ENCODE assay signal across 11 cellular contexts in genomic region chr1:116763116-116763786, GRCh38. TPM values are rescaled to one million over a fixed set of nuclear protein-coding genes. Genes with fewer than 3 reads are reported as not detected.
DNase-seq lines count a peak whose midpoint lies in the region; ATAC-seq and TF ChIP-seq lines count a peak whose summit lies in the region.
"Had no signal": no experiment of that assay in that cellular context is flagged by ENCODE, and none has a peak within 500 bp of the region (broad histone marks: within the 10 kb centered on the region; RNA-seq: fewer than 3 reads in every experiment).

No MANE protein-coding gene starts in this region.

- TF ChIP-seq POLR2A in esophagus squamous epithelium (IDR thresholded peaks at IDR 0.05), result no peak

- peaks cover 99% of the 10 kb centered on the region for H3K36me3 Mint-ChIP-seq in activated CD8-positive, alpha-beta T cell treated with anti-CD3 and anti-CD28 coated beads for 36 hours (ENCODE audit: low read depth)

- intact Hi-C loops in activated CD8-positive, alpha-beta T cell treated with anti-CD3 and anti-CD28 coated beads for 36 hours (cut with micrococcal nuclease), result loop anchor here (5.0 kb wide), 2 partner anchors 36 to 299 kb away; partner anchors contain the start of gene TTF2
- intact Hi-C loops in esophagus squamous epithelium (cut with DNase I), result no loop called here

- H3K36me3 ChIP-seq in KOPT-K1 (ENCODE audit: insufficient read depth, low read length) (peaks cover 78% of the 10 kb centered on the region), esophagus squamous epithelium (no peaks in the 10 kb centered on the region), skeletal muscle tissue (ENCODE audit: control insufficient read depth in 3 of 3, insufficient read depth in 3 of 3, low read length in 3 of 3) (no peaks in the 10 kb centered on the region)
- H3K36me3 ChIP-seq: upper lobe of right lung had no signal

- peak; percentile 48 for ATAC-seq in activated CD8-positive, alpha-beta T cell treated with anti-CD3 and anti-CD28 coated beads for 36 hours
- ATAC-seq in HG03045 (IDR thresholded peaks at IDR 0.05; ENCODE audit: unreplicated experiment) (no peak), HG02588 (IDR thresholded peaks at IDR 0.05; ENCODE audit: unreplicated experiment) (no peak)

- H3K9me3 Mint-ChIP-seq in activated CD8-positive, alpha-beta T cell treated with anti-CD3 and anti-CD28 coated beads for 36 hours, result peaks cover 1% of the 10 kb centered on the region

- H3K4me1 Mint-ChIP-seq in activated CD8-positive, alpha-beta T cell treated with anti-CD3 and anti-CD28 coated beads for 36 hours (ENCODE audit: low read depth), result peaks cover 76% of the 10 kb centered on the region

- H3K4me3 ChIP-seq in esophagus squamous epithelium (no peak overlapping the region), skeletal muscle tissue (ENCODE audit: low read length in 3 of 3) (no peak overlapping the region)
- H3K4me3 ChIP-seq: upper lobe of right lung had no signal

- peak overlapping the region; percentile 98 for H3K4me3 Mint-ChIP-seq in activated CD8-positive, alpha-beta T cell treated with anti-CD3 and anti-CD28 coated beads for 36 hours

- no peaks in the 10 kb centered on the region for H3K27me3 Mint-ChIP-seq in activated CD8-positive, alpha-beta T cell treated with anti-CD3 and anti-CD28 coated beads for 36 hours

- CTCF ChIA-PET in activated CD8-positive, alpha-beta T cell treated with anti-CD3 and anti-CD28 coated beads for 36 hours (lab: Charles Lee), result interaction anchor here (0.8 to 12.5 kb wide), 16 partner anchors 10 to 296 kb away, joined by 3 to 167 read pairs (median 10); partner anchors contain the start of genes CD2 and TTF2

- H3K27me3 ChIP-seq in esophagus squamous epithelium, result no peaks in the 10 kb centered on the region
- no peaks in the 10 kb centered on the region for H3K27me3 ChIP-seq in skeletal muscle tissue (ENCODE audit: control insufficient read depth in 3 of 3, insufficient read depth in 3 of 3, low read length in 3 of 3)
- H3K27me3 ChIP-seq: upper lobe of right lung had no signal

- DNase-seq in activated CD8-positive, alpha-beta T cell treated with anti-CD3 and anti-CD28 coated beads for 36 hours, result peak; percentile 86
- DNase-seq in esophagus squamous epithelium (lab: John Stamatoyannopoulos, UW) (no peak), NCI-H1930 (lab: John Stamatoyannopoulos, UW) (no peak), NCI-H2171 (lab: John Stamatoyannopoulos, UW) (no peak)
- DNase-seq: NCI-H1694 treated with DMSO at 0.1 percent for 48 hours, upper lobe of right lung had no signal

- H3K4me1 ChIP-seq in esophagus squamous epithelium (peaks cover 0 to 32% (median 0%) of the 10 kb centered on the region in 3 donors), skeletal muscle tissue (ENCODE audit: control insufficient read depth in 3 of 3, insufficient read depth in 3 of 3, low read length in 3 of 3) (peaks cover 0 to 4% (median 0%) of the 10 kb centered on the region in 3 donors)
- H3K4me1 ChIP-seq: upper lobe of right lung had no signal

- POLR2A ChIA-PET in activated CD8-positive, alpha-beta T cell treated with anti-CD3 and anti-CD28 coated beads for 36 hours (lab: Charles Lee), result interaction anchor here (0.9 to 18.7 kb wide), 15 partner anchors 10 to 314 kb away, joined by 3 to 850 read pairs (median 7); partner anchors contain the start of genes CD2 and TTF2

- H3K27ac Mint-ChIP-seq in activated CD8-positive, alpha-beta T cell treated with anti-CD3 and anti-CD28 coated beads for 36 hours, result peak overlapping the region; percentile 99

- no peak for TF ChIP-seq CTCF in activated CD8-positive, alpha-beta T cell treated with anti-CD3 and anti-CD28 coated beads for 36 hours (IDR thresholded peaks at IDR 0.05)
- no peak for TF ChIP-seq CTCF in esophagus squamous epithelium (IDR thresholded peaks at IDR 0.05)

- H3K9me3 ChIP-seq in KOPT-K1 (ENCODE audit: insufficient read depth, low read length, poor library complexity, severe bottlenecking), result no peaks in the 10 kb centered on the region
- H3K9me3 ChIP-seq in esophagus squamous epithelium, result no peaks in the 10 kb centered on the region
- H3K9me3 ChIP-seq in skeletal muscle tissue (ENCODE audit: control insufficient read depth in 3 of 3, low read length in 3 of 3), result no peaks in the 10 kb centered on the region
- H3K9me3 ChIP-seq: upper lobe of right lung had no signal

- 43 to 54% methylated on average over 4 of the region's 4 CpGs for WGBS in esophagus squamous epithelium, 2 donors

- H3K9ac ChIP-seq in skeletal muscle tissue (ENCODE audit: low read depth in 1 of 3, low read length in 3 of 3), result no peak overlapping the region

- H3K27ac ChIP-seq in KOPT-K1 (ENCODE audit: low read depth, low read length, poor library complexity, severe bottlenecking) (peak overlapping the region; percentile 99), esophagus squamous epithelium (peak overlapping the region in 3 of 4 donors; percentile 26 to 46 (median 39)), skeletal muscle tissue (ENCODE audit: low read depth, low read length) (peak overlapping the region; percentile 55)
- H3K27ac ChIP-seq: HL-60, upper lobe of right lung had no signal

RNA-seq across cellular contexts. Expression of gene CD2, which starts 9.0 kb away (rescaled TPM):
- total RNA-seq in activated CD8-positive, alpha-beta T cell treated with anti-CD3 and anti-CD28 coated beads for 36 hours, result 100 to 1,000 TPM; 217 to 220 TPM
- 10 to 100 TPM in 1 of 4 donors, 1 to 10 TPM in 3; 2.1 to 14.7 (median 5.1) TPM for total RNA-seq in esophagus squamous epithelium
- total RNA-seq in skeletal muscle tissue, result under 0.01 TPM

Comparison
In these comparisons a context has a peak if more than half of its experiments do, and no peak if none do; other contexts are left out.
1. H3K27ac ChIP-seq: peak in every context shown above with its lines; median percentile 99 in KOPT-K1; 55 in skeletal muscle tissue; 39 in esophagus squamous epithelium.
2. RNA of gene CD2, which starts 9.0 kb away (total RNA-seq): 217 to 220 TPM in activated CD8-positive, alpha-beta T cell treated with anti-CD3 and anti-CD28 coated beads for 36 hours; 2.1 to 14.7 TPM in esophagus squamous epithelium and under 0.01 TPM in skeletal muscle tissue (single experiment); every median in the first group is over 10 times any median in the second.